1 cellular context compared by ENCODE assay signal in the genomic region with DNA sequence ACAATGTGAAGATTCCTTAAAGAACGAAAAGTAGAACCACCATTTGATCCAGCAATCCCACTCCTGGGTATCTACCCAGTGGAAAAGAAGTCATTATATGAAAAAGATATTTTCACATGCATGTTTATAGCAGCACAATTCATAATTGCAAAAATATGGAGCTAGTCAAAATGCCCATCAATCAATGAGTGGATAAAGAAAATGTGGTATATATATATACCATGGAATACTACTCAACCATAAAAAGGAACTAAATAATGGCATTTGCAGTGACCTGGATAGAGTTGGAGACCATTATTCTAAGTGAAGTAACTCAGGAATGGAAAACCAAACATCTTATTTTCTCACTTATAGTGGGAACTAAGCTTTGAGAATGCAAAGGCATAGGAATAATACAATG.
A peak's percentile ranks its signal among the peaks of the same experiment; 100 is the strongest.
TF ChIP-seq lines count a peak whose summit lies in the region.

No MANE protein-coding gene starts in this region.

TF ChIP-seq in HEK293, 187 proteins besides CTCF, POLR2A, EP300 and RAD21:
- peak; percentile 70 for TF ChIP-seq ZNF211 (tag by site-specific recombination; IDR thresholded peaks at IDR 0.05; ENCODE audit: low read depth)
